Comparison of ENCODE assay signal across 14 cellular contexts in genomic region chr2:165268751-165269150, GRCh38.
DNase-seq lines count a peak whose midpoint lies in the region; ATAC-seq and TF ChIP-seq lines count a peak whose summit lies in the region.
"Had no signal": no experiment of that assay in that cellular context is flagged by ENCODE, and none has a peak within 500 bp of the region (broad histone marks: within the 10 kb centered on the region; RNA-seq: fewer than 3 reads in every experiment).

No MANE protein-coding gene starts in this region.

- peak; percentile 26 for DNase-seq in MM.1S
- DNase-seq in activated gamma-delta T cell (lab: John Stamatoyannopoulos, UW) = no peak
- DNase-seq in NCI-H69 (lab: John Stamatoyannopoulos, UW) = no peak
- no peak for DNase-seq in DMS 273 (lab: John Stamatoyannopoulos, UW; ENCODE audit: unreplicated experiment)
- DNase-seq in NCI-H2029 (lab: John Stamatoyannopoulos, UW) = no peak
- DNase-seq: activated CD4-positive, alpha-beta T cell treated with anti-CD3 and anti-CD28 coated beads, Interleukin-2, amount 10 ng/mL, durations not matched to agents 7 days and 5 days; activated gamma-delta T cell treated with Interleukin-2 at 50 U/mL for 16 hours; naive thymus-derived CD4-positive, alpha-beta T cell; NCI-H774; RPMI8226; uterus had no signal

- no peak overlapping the region for H3K4me3 ChIP-seq in MM.1S (ENCODE audit: low read length)
- H3K4me3 ChIP-seq: uterus had no signal

- H3F3A ChIP-seq in MM.1S (ENCODE audit: insufficient read depth, low read length) = no peaks in the 10 kb centered on the region

- H3K4me2 ChIP-seq in MM.1S (ENCODE audit: low read depth, low read length) = peak overlapping the region; percentile 6; the same call in 1 of the 2 replicates

- TF ChIP-seq CTCF in MM.1S (IDR thresholded peaks at IDR 0.05; ENCODE audit: low read length) = no peak

- H3K9ac ChIP-seq in MM.1S (ENCODE audit: low read length) = no peak overlapping the region

- no peaks in the 10 kb centered on the region for H3K36me3 ChIP-seq in MM.1S (replicated peaks; ENCODE audit: insufficient read depth, low read length)
- H3K36me3 ChIP-seq: uterus had no signal

- no peaks in the 10 kb centered on the region for H4K20me1 ChIP-seq in MM.1S (ENCODE audit: insufficient read depth, low read length)

- no peaks in the 10 kb centered on the region for H3K9me3 ChIP-seq in MM.1S (replicated peaks; ENCODE audit: insufficient read depth, low read length)
- H3K9me3 ChIP-seq: uterus had no signal

- ATAC-seq in GM18498 (IDR thresholded peaks at IDR 0.05; ENCODE audit: unreplicated experiment) (peak; percentile 71), GM18907 (IDR thresholded peaks at IDR 0.05; ENCODE audit: unreplicated experiment) (peak; percentile 58), HG02798 (IDR thresholded peaks at IDR 0.05; ENCODE audit: poor library complexity, unreplicated experiment) (peak; percentile 52)
- ATAC-seq: naive thymus-derived CD4-positive, alpha-beta T cell had no signal

- H3K27me3 ChIP-seq in MM.1S (replicated peaks; ENCODE audit: insufficient read depth, low read length) = no peaks in the 10 kb centered on the region
- H3K27me3 ChIP-seq: uterus had no signal

- H3K4me1 ChIP-seq in MM.1S (ENCODE audit: low read length) = peaks cover 6% of the 10 kb centered on the region
- H3K4me1 ChIP-seq: uterus had no signal

- no peak overlapping the region for H3K27ac ChIP-seq in MM.1S (ENCODE audit: low read length)
- H3K27ac ChIP-seq: uterus had no signal

- no peaks in the 10 kb centered on the region for H3K79me2 ChIP-seq in MM.1S (ENCODE audit: low read length)

- H3K9me2 ChIP-seq in MM.1S (replicated peaks; ENCODE audit: insufficient read depth, low read length) = no peaks in the 10 kb centered on the region

- no peak overlapping the region for H2AFZ ChIP-seq in MM.1S (ENCODE audit: low read length)
